ENCODE assay signal across 20 cellular contexts in genomic region chr15:40348471-40348864, GRCh38. TPM values are rescaled to one million over a fixed set of nuclear protein-coding genes. Genes with fewer than 3 reads are reported as not detected.
"Had no signal": no experiment of that assay in that cellular context is flagged by ENCODE, and none has a peak within 500 bp of the region (broad histone marks: within the 10 kb centered on the region; RNA-seq: fewer than 3 reads in every experiment).

No MANE protein-coding gene starts in this region.

- H3K4me3 ChIP-seq: breast epithelium, dorsolateral prefrontal cortex, esophagus muscularis mucosa, mucosa of descending colon, ovary, tibial artery had no signal

- DNase-seq: activated CD4-positive, alpha-beta memory T cell treated with anti-CD3 and anti-CD28 coated beads for 36 hours; activated effector memory CD4-positive, alpha-beta T cell treated with anti-CD3 and anti-CD28 coated beads, Interleukin-2, amount 50 U/mL, for 16 hours; activated naive CD8-positive, alpha-beta T cell treated with anti-CD3 and anti-CD28 coated beads for 36 hours; activated T-cell treated with anti-CD3 and anti-CD28 coated beads, Interleukin-2, amount 50 U/mL, for 4 hours; dorsolateral prefrontal cortex; foreskin fibroblast; glutamatergic neuron; immature natural killer cell; left cardiac atrium; nephron progenitor cell; ovary; stimulated activated CD4-positive, alpha-beta T cell treated with anti-CD3 and anti-CD28 coated beads, Interleukin-4, amount 100 ng/mL, for 4 hours; T1000; tibial artery had no signal

- H3K4me3 Mint-ChIP-seq: activated CD4-positive, alpha-beta memory T cell treated with anti-CD3 and anti-CD28 coated beads for 36 hours; activated naive CD8-positive, alpha-beta T cell treated with anti-CD3 and anti-CD28 coated beads for 36 hours; activated T-cell treated with anti-CD3 and anti-CD28 coated beads, Interleukin-2, amount 50 U/mL, for 4 hours; immature natural killer cell; nephron progenitor cell had no signal

- H3K36me3 Mint-ChIP-seq: activated CD4-positive, alpha-beta memory T cell treated with anti-CD3 and anti-CD28 coated beads for 36 hours; activated naive CD8-positive, alpha-beta T cell treated with anti-CD3 and anti-CD28 coated beads for 36 hours; immature natural killer cell had no signal

- H3K4me1 Mint-ChIP-seq: activated naive CD8-positive, alpha-beta T cell treated with anti-CD3 and anti-CD28 coated beads for 36 hours; immature natural killer cell had no signal

- ATAC-seq: activated T-cell treated with anti-CD3 and anti-CD28 coated beads, Interleukin-2, amount 50 U/mL, for 4 hours had no signal

- H3K27me3 Mint-ChIP-seq: activated CD4-positive, alpha-beta memory T cell treated with anti-CD3 and anti-CD28 coated beads for 36 hours; activated naive CD8-positive, alpha-beta T cell treated with anti-CD3 and anti-CD28 coated beads for 36 hours had no signal

- H3K27me3 ChIP-seq: breast epithelium, dorsolateral prefrontal cortex, esophagus muscularis mucosa, ovary, tibial artery had no signal

- H3K27ac Mint-ChIP-seq: activated CD4-positive, alpha-beta memory T cell treated with anti-CD3 and anti-CD28 coated beads for 36 hours; activated naive CD8-positive, alpha-beta T cell treated with anti-CD3 and anti-CD28 coated beads for 36 hours; immature natural killer cell; nephron progenitor cell had no signal

- H3K36me3 ChIP-seq: breast epithelium, esophagus muscularis mucosa, ovary, tibial artery had no signal

- H3K9me3 ChIP-seq: breast epithelium, esophagus muscularis mucosa, mucosa of descending colon, ovary, tibial artery had no signal

- H3K9me3 Mint-ChIP-seq: activated CD4-positive, alpha-beta memory T cell treated with anti-CD3 and anti-CD28 coated beads for 36 hours; activated naive CD8-positive, alpha-beta T cell treated with anti-CD3 and anti-CD28 coated beads for 36 hours; activated T-cell treated with anti-CD3 and anti-CD28 coated beads, Interleukin-2, amount 50 U/mL, for 4 hours; immature natural killer cell; nephron progenitor cell had no signal

- H3K27ac ChIP-seq: breast epithelium, dorsolateral prefrontal cortex, esophagus muscularis mucosa, ovary, tibial artery, VCaP had no signal

RNA-seq across cellular contexts. Expression of gene PHGR1, which starts 2.4 kb away (rescaled TPM):
- total RNA-seq: activated CD4-positive, alpha-beta memory T cell treated with anti-CD3 and anti-CD28 coated beads for 36 hours; activated naive CD8-positive, alpha-beta T cell treated with anti-CD3 and anti-CD28 coated beads for 36 hours; cerebellum; dorsolateral prefrontal cortex; left cardiac atrium; lung microvascular endothelial cell had no signal
- polyA plus RNA-seq: immature natural killer cell had no signal
